Comparison of ENCODE assay signal across 20 cellular contexts in the genomic region with DNA sequence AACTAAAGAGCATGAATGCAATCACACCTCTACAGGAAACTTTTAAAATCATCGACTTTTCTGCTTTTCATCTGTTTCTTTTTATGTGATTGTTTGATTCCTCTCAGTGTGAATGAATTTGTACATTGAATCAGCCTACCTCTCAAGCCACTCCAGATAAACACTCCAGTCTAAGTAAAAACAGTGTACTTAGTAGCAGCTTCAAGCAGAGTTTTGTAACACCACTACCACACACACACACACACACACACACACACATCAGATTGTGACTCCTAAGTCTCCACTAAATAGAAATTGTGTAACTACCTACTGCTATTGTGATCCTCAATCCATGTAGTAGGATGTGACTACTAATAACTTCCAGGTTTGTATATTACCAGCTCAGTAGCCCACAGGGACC.
DNase-seq lines count a peak whose midpoint lies in the region; ATAC-seq and TF ChIP-seq lines count a peak whose summit lies in the region.
"Had no signal": no experiment of that assay in that cellular context is flagged by ENCODE, and none has a peak within 500 bp of the region (broad histone marks: within the 10 kb centered on the region; RNA-seq: fewer than 3 reads in every experiment).

No MANE protein-coding gene starts in this region.

- CTCF ChIA-PET in activated naive CD4-positive, alpha-beta T cell treated with anti-CD3 and anti-CD28 coated beads, Interleukin-2, amount 10 ng/mL, durations not matched to agents 7 days and 5 days (lab: Charles Lee), result no interaction called here

- WGBS in thyroid gland, 2 donors, result 34 to 45% methylated on average over 1 of the region's 1 CpG
- 84 to 91% methylated on average over 1 of the region's 1 CpG for WGBS in body of pancreas, 2 donors

- TF ChIP-seq POLR2A in thyroid gland (IDR thresholded peaks at IDR 0.05) (no peak), body of pancreas (IDR thresholded peaks at IDR 0.05) (no peak)

- TF ChIP-seq CTCF in thyroid gland (IDR thresholded peaks at IDR 0.05) (no peak), body of pancreas (IDR thresholded peaks at IDR 0.05) (no peak)

- H3K9me3 Mint-ChIP-seq in activated naive CD4-positive, alpha-beta T cell treated with anti-CD3 and anti-CD28 coated beads, Interleukin-2, amount 10 ng/mL, durations not matched to agents 7 days and 5 days, result peaks cover 1% of the 10 kb centered on the region
- no peaks in the 10 kb centered on the region for H3K9me3 Mint-ChIP-seq in immature natural killer cell

- no peak for ATAC-seq in body of pancreas
- ATAC-seq: PC-3 had no signal

- H3K36me3 ChIP-seq in thyroid gland, result peaks cover 3 to 4% of the 10 kb centered on the region in 2 donors
- H3K36me3 ChIP-seq in body of pancreas (replicated peaks in 1 of 2; ENCODE audit: insufficient read depth in 1 of 2, low read depth in 2 of 2), result peaks cover 0 to 2% of the 10 kb centered on the region in 2 donors

- H3K27me3 Mint-ChIP-seq in activated naive CD4-positive, alpha-beta T cell treated with anti-CD3 and anti-CD28 coated beads, Interleukin-2, amount 10 ng/mL, durations not matched to agents 7 days and 5 days, result no peaks in the 10 kb centered on the region
- peaks cover 0 to 1% (median 0%) of the 10 kb centered on the region in 3 donors for H3K27me3 Mint-ChIP-seq in immature natural killer cell (ENCODE audit: low read depth in 3 of 3)

- H3K9me3 ChIP-seq in thyroid gland (no peaks in the 10 kb centered on the region), body of pancreas (no peaks in the 10 kb centered on the region)
- H3K9me3 ChIP-seq: BLaER1 treated with 17β-estradiol and CSF1 and Interleukin-3, amounts not matched to agents 10 nM and 100 nM had no signal

- DNase-seq in activated naive CD4-positive, alpha-beta T cell treated with anti-CD3 and anti-CD28 coated beads, Interleukin-2, amount 10 ng/mL, durations not matched to agents 7 days and 5 days, result no peak
- DNase-seq in activated naive CD4-positive, alpha-beta T cell treated with anti-CD3 and anti-CD28 coated beads, Interleukin-2, amount 50 U/mL, for 16 hours, result no peak
- DNase-seq in amniotic epithelial cell (ENCODE audit: low read depth) (peak; percentile 11), immature natural killer cell (no peak), thyroid gland (peak; percentile 11 to 26), NK-92 (lab: John Stamatoyannopoulos, UW; ENCODE audit: unreplicated experiment) (no peak), NCI-H1930 (lab: John Stamatoyannopoulos, UW) (no peak), body of pancreas (no peak)
- DNase-seq: COR-L47, EL, H7, Karpas-422, MM.1S, NCI-H1092 treated with DMSO at 0.1 percent for 48 hours, NCI-H1694, NCI-H2171, NCI-H446 treated with DMSO at 0.1 percent for 48 hours, NCI-H774, PC-3 had no signal

- peaks cover 26% of the 10 kb centered on the region for H3K4me1 Mint-ChIP-seq in activated naive CD4-positive, alpha-beta T cell treated with anti-CD3 and anti-CD28 coated beads, Interleukin-2, amount 10 ng/mL, durations not matched to agents 7 days and 5 days
- peaks cover 79 to 98% of the 10 kb centered on the region in 2 donors for H3K4me1 Mint-ChIP-seq in immature natural killer cell

- H3K27ac ChIP-seq in thyroid gland (peak overlapping the region in 2 of 3 donors; percentile 37 to 61), body of pancreas (no peak overlapping the region)
- H3K27ac ChIP-seq: BLaER1 treated with 17β-estradiol and CSF1 and Interleukin-3, amounts not matched to agents 10 nM and 100 nM had no signal

- H3K4me1 ChIP-seq in thyroid gland (peaks cover 0 to 13% of the 10 kb centered on the region in 2 donors), body of pancreas (no peaks in the 10 kb centered on the region)
- H3K4me1 ChIP-seq: BLaER1 treated with 17β-estradiol and CSF1 and Interleukin-3, amounts not matched to agents 10 nM and 100 nM had no signal

- intact Hi-C loops in thyroid gland (cut with DNase I), result no loop called here
- intact Hi-C loops in body of pancreas (cut with DNase I), result no loop called here

- H3K36me3 Mint-ChIP-seq in activated naive CD4-positive, alpha-beta T cell treated with anti-CD3 and anti-CD28 coated beads, Interleukin-2, amount 10 ng/mL, durations not matched to agents 7 days and 5 days, result peaks cover 74% of the 10 kb centered on the region
- H3K36me3 Mint-ChIP-seq in immature natural killer cell, result peaks cover 15 to 55% (median 43%) of the 10 kb centered on the region in 3 donors

- H3K27me3 ChIP-seq in thyroid gland (no peaks in the 10 kb centered on the region), body of pancreas (no peaks in the 10 kb centered on the region)
- H3K27me3 ChIP-seq: BLaER1 treated with 17β-estradiol and CSF1 and Interleukin-3, amounts not matched to agents 10 nM and 100 nM had no signal

- no peak overlapping the region for H3K4me3 Mint-ChIP-seq in activated naive CD4-positive, alpha-beta T cell treated with anti-CD3 and anti-CD28 coated beads, Interleukin-2, amount 10 ng/mL, durations not matched to agents 7 days and 5 days
- H3K4me3 Mint-ChIP-seq in immature natural killer cell, result peak overlapping the region in 2 of 5 donors; percentile 27 to 55

- peak overlapping the region; percentile 24 for H3K27ac Mint-ChIP-seq in activated naive CD4-positive, alpha-beta T cell treated with anti-CD3 and anti-CD28 coated beads, Interleukin-2, amount 10 ng/mL, durations not matched to agents 7 days and 5 days
- peak overlapping the region; percentile 32 to 88 (median 71) for H3K27ac Mint-ChIP-seq in immature natural killer cell

- H3K4me3 ChIP-seq in thyroid gland (replicated peaks in 1 of 3) (no peak overlapping the region), body of pancreas (no peak overlapping the region)
- H3K4me3 ChIP-seq: BLaER1 treated with 17β-estradiol and CSF1 and Interleukin-3, amounts not matched to agents 10 nM and 100 nM had no signal

Comparison
In these comparisons a context has a peak if more than half of its experiments do, and no peak if none do; other contexts are left out.
1. DNase-seq: peak in amniotic epithelial cell (single experiment) and thyroid gland (2 of 2); none in activated naive CD4-positive, alpha-beta T cell treated with anti-CD3 and anti-CD28 coated beads, Interleukin-2, amount 10 ng/mL, durations not matched to agents 7 days and 5 days (single experiment), activated naive CD4-positive, alpha-beta T cell treated with anti-CD3 and anti-CD28 coated beads, Interleukin-2, amount 50 U/mL, for 16 hours (single experiment), immature natural killer cell (0 of 3), NK-92 (single experiment), NCI-H1930 (0 of 2) and body of pancreas (0 of 4).
2. H3K27ac ChIP-seq: peak in thyroid gland (2 of 3); none in body of pancreas (0 of 4).